Comparison of ENCODE assay signal across 1 cellular context in genomic region chr17:38870259-38871165, GRCh38.
TF ChIP-seq lines count a peak whose summit lies in the region.

No MANE protein-coding gene starts in this region.

TF ChIP-seq in endothelial cell of umbilical vein, 7 proteins besides CTCF, POLR2A, EP300 and RAD21:
- TF ChIP-seq JUN (IDR thresholded peaks at IDR 0.05; ENCODE audit: borderline replicate concordance, insufficient read depth, insufficient read length, low read depth) (no peak), MYC (IDR thresholded peaks at IDR 0.05; ENCODE audit: low read depth, low read length) (no peak), EZH2 (IDR thresholded peaks at IDR 0.05; ENCODE audit: borderline replicate concordance, low read depth, low read length, severe bottlenecking) (no peak), POLR2AphosphoS5 (IDR thresholded peaks at IDR 0.05; ENCODE audit: insufficient read depth, low read depth, low read length) (no peak), GATA2 (IDR thresholded peaks at IDR 0.05; ENCODE audit: insufficient read depth, insufficient read length, low read depth, low read length) (no peak), MAX (IDR thresholded peaks at IDR 0.05; ENCODE audit: insufficient read depth, insufficient read length) (no peak), FOS (IDR thresholded peaks at IDR 0.05; ENCODE audit: borderline replicate concordance, insufficient read depth, low read length) (no peak)
TF ChIP-seq in endothelial cell of umbilical vein: peak in this region for 0.
